In the genomic region with DNA sequence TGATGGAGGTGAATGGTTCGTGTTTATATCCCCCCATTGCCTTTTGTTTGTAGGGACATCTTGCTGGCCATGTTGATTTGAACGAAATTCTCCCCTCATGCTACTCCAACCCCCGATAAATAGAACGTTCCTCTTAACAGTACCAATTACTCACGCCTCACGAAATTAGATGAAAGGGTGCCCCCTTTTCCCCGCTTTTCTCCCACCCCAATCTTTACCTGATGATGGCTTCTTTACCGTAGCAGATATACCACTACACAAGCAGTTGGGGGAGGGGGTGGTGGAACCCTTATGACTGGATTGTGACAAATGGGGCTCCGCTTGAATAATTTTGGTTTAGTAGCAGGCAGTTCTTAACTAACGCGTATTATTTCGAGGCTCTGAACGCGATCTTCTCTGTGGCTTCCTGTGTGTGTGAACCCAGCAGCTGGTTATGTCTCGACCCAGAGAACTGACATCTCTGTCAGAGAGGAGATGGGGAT, we compare ENCODE assay signal across 8 cellular contexts. TPM values are rescaled to one million over a fixed set of nuclear protein-coding genes. Genes with fewer than 3 reads are reported as not detected.
DNase-seq lines count a peak whose midpoint lies in the region; ATAC-seq and TF ChIP-seq lines count a peak whose summit lies in the region.

No MANE protein-coding gene starts in this region.

- POLR2A ChIA-PET in Caco-2 (lab: Charles Lee), result interaction anchor here (0.6 to 2.0 kb wide), 3 partner anchors 94 to 214 kb away, joined by 5 to 10 read pairs (median 9); no protein-coding TSS in a partner anchor

- H3K4me3 Mint-ChIP-seq in Caco-2 (ENCODE audit: unreplicated experiment), result peak overlapping the region; percentile 84

- no peaks in the 10 kb centered on the region for H3K9me3 Mint-ChIP-seq in Caco-2 (ENCODE audit: unreplicated experiment)

- H3K4me1 ChIP-seq in Caco-2, result peaks cover 39% of the 10 kb centered on the region
- peaks cover 42% of the 10 kb centered on the region for H3K4me1 ChIP-seq in lower lobe of right lung

- CTCF ChIA-PET in Caco-2 (lab: Charles Lee), result no interaction called here

- ATAC-seq in GM21717 (IDR thresholded peaks at IDR 0.05; ENCODE audit: unreplicated experiment), result peak; percentile 43
- ATAC-seq in lower lobe of right lung, result peak; percentile 1 to 13

- no peak for DNase-seq in Caco-2
- peak; percentile 60 for DNase-seq in NB4 (ENCODE audit: low read depth)
- DNase-seq in activated CD4-positive, alpha-beta T cell treated with anti-CD3 and anti-CD28 coated beads for 1 hour, result peak; percentile 23
- no peak for DNase-seq in coronary artery (ENCODE audit: low spot score)
- DNase-seq in lower lobe of right lung, result no peak
- peak; percentile 35 to 68 (median 62) for DNase-seq in stimulated activated CD4-positive, alpha-beta T cell treated with anti-CD3 and anti-CD28 coated beads, TNF-alpha, amount 100 ng/mL, for 48 hours (ENCODE audit: low read depth in 3 of 3)
- no peak for DNase-seq in 8988T

- intact Hi-C loops in Caco-2 (cut with micrococcal nuclease; ENCODE audit: unreplicated experiment) (loop anchor here (2.0 to 5.0 kb wide), 2 partner anchors 102 to 214 kb away; a partner anchor contains a TSS), lower lobe of right lung (cut with DNase I) (loop anchor here (10.0 kb wide), 1 partner anchor 200 kb away; no protein-coding TSS in a partner anchor)

- no TSS peak for BruUV-seq in Caco-2 (replicated peaks; lab: Mats Ljungman, UMichigan)

- H3K27ac ChIP-seq in coronary artery (peak overlapping the region; percentile 94 to 96), lower lobe of right lung (peak overlapping the region; percentile 94)

- no peaks in the 10 kb centered on the region for H3K27me3 ChIP-seq in Caco-2 (replicated peaks; ENCODE audit: control insufficient read depth, insufficient read depth, low read length)
- H3K27me3 ChIP-seq in lower lobe of right lung (ENCODE audit: low read depth), result no peaks in the 10 kb centered on the region

- peaks cover 31% of the 10 kb centered on the region for H3K4me1 Mint-ChIP-seq in Caco-2 (ENCODE audit: low read depth, unreplicated experiment)

- no peak for TF ChIP-seq POLR2A in NB4 (IDR thresholded peaks at IDR 0.05; ENCODE audit: extremely low read depth, insufficient read length)

- H3K27ac Mint-ChIP-seq in Caco-2 (ENCODE audit: unreplicated experiment), result peak overlapping the region; percentile 60

- no peaks in the 10 kb centered on the region for H3K36me3 ChIP-seq in Caco-2 (ENCODE audit: control insufficient read depth, insufficient read depth, low read length)
- H3K36me3 ChIP-seq in lower lobe of right lung, result no peaks in the 10 kb centered on the region

- H3K36me3 Mint-ChIP-seq in Caco-2 (ENCODE audit: insufficient read depth, unreplicated experiment), result peaks cover 9% of the 10 kb centered on the region

- peak overlapping the region; percentile 89 for H3K4me3 ChIP-seq in Caco-2 (ENCODE audit: low read depth, low read length)
- peak overlapping the region; percentile 92 for H3K4me3 ChIP-seq in NB4 (ENCODE audit: low read depth, low read length)
- peak overlapping the region; percentile 93 for H3K4me3 ChIP-seq in coronary artery
- H3K4me3 ChIP-seq in lower lobe of right lung, result peak overlapping the region; percentile 91

- no peak for TF ChIP-seq CTCF in Caco-2 (IDR thresholded peaks at IDR 0.05; ENCODE audit: insufficient read depth in 1 of 2, low read depth in 1 of 2, low read length in 1 of 2, severe bottlenecking in 1 of 2, unreplicated experiment in 1 of 2)
- no peak for TF ChIP-seq CTCF in NB4 (IDR thresholded peaks at IDR 0.05; ENCODE audit: low read depth, low read length)
- no peak for TF ChIP-seq CTCF in coronary artery (IDR thresholded peaks at IDR 0.05)
- TF ChIP-seq CTCF in lower lobe of right lung (IDR thresholded peaks at IDR 0.05), result no peak

- H3K9me3 ChIP-seq in Caco-2 (no peaks in the 10 kb centered on the region), lower lobe of right lung (no peaks in the 10 kb centered on the region)

- H3K27me3 Mint-ChIP-seq in Caco-2 (ENCODE audit: insufficient read depth, unreplicated experiment), result no peaks in the 10 kb centered on the region

RNA-seq across cellular contexts. Expression of a gene that starts 1.1 kb away (rescaled TPM):
- 43.1 and 48.0 TPM in 2 replicates for total RNA-seq in Caco-2 (2022)
- total RNA-seq in lower lobe of right lung, result 73.1 TPM

Comparison
In these comparisons a context has a peak if more than half of its experiments do, and no peak if none do; other contexts are left out.
1. DNase-seq: peak in NB4 (single experiment), activated CD4-positive, alpha-beta T cell treated with anti-CD3 and anti-CD28 coated beads for 1 hour (single experiment) and stimulated activated CD4-positive, alpha-beta T cell treated with anti-CD3 and anti-CD28 coated beads, TNF-alpha, amount 100 ng/mL, for 48 hours (3 of 3); none in Caco-2 (0 of 2), coronary artery (single experiment), lower lobe of right lung (single experiment) and 8988T (single experiment).
2. Peak in every context shown above with its lines, with median percentiles within 50 percentile points of each other: H3K4me3 ChIP-seq.